In genomic region chr14:100131181-100131580, GRCh38 we compare ENCODE assay signal across 14 cellular contexts. TPM values are rescaled to one million over a fixed set of nuclear protein-coding genes. Genes with fewer than 3 reads are reported as not detected.
DNase-seq lines count a peak whose midpoint lies in the region; ATAC-seq and TF ChIP-seq lines count a peak whose summit lies in the region.
"Had no signal": no experiment of that assay in that cellular context is flagged by ENCODE, and none has a peak within 500 bp of the region (broad histone marks: within the 10 kb centered on the region; RNA-seq: fewer than 3 reads in every experiment).

No MANE protein-coding gene starts in this region.

- H3K4me1 ChIP-seq in suprapubic skin, result peaks cover 49% of the 10 kb centered on the region

- no peaks in the 10 kb centered on the region for H3K27me3 ChIP-seq in suprapubic skin
- H3K27me3 ChIP-seq: gastroesophageal sphincter had no signal

- H3K9me3 Mint-ChIP-seq in activated T-cell treated with anti-CD3 and anti-CD28 coated beads, Interleukin-2, amount 50 U/mL, for 24 hours, result no peaks in the 10 kb centered on the region
- H3K9me3 Mint-ChIP-seq in activated T-cell treated with anti-CD3 and anti-CD28 coated beads, Interleukin-2, amount 50 U/mL, for 4 hours, result no peaks in the 10 kb centered on the region
- no peaks in the 10 kb centered on the region for H3K9me3 Mint-ChIP-seq in activated B cell treated with CpG ODN at 0.5 μM for 24 hours
- H3K9me3 Mint-ChIP-seq: memory B cell had no signal

- ATAC-seq in activated T-cell treated with anti-CD3 and anti-CD28 coated beads, Interleukin-2, amount 50 U/mL, for 4 hours, result no peak
- no peak for ATAC-seq in activated B cell treated with CpG ODN at 0.5 μM for 24 hours (ENCODE audit: low read depth)
- no peak for ATAC-seq in GM19351 (IDR thresholded peaks at IDR 0.05; ENCODE audit: unreplicated experiment)
- ATAC-seq in left cardiac atrium, result no peak
- ATAC-seq in HG03095 (IDR thresholded peaks at IDR 0.05; ENCODE audit: unreplicated experiment), result no peak
- ATAC-seq: gastroesophageal sphincter had no signal

- no peak overlapping the region for H3K4me3 ChIP-seq in suprapubic skin
- H3K4me3 ChIP-seq: gastroesophageal sphincter had no signal

- TF ChIP-seq POLR2A in suprapubic skin (IDR thresholded peaks at IDR 0.05), result no peak

- H3K4me3 Mint-ChIP-seq in activated T-cell treated with anti-CD3 and anti-CD28 coated beads, Interleukin-2, amount 50 U/mL, for 24 hours, result no peak overlapping the region
- H3K4me3 Mint-ChIP-seq in activated T-cell treated with anti-CD3 and anti-CD28 coated beads, Interleukin-2, amount 50 U/mL, for 4 hours, result no peak overlapping the region
- no peak overlapping the region for H3K4me3 Mint-ChIP-seq in activated B cell treated with CpG ODN at 0.5 μM for 24 hours
- H3K4me3 Mint-ChIP-seq: memory B cell had no signal

- no peak for TF ChIP-seq EP300 in suprapubic skin (IDR thresholded peaks at IDR 0.05)

- TF ChIP-seq CTCF in activated B cell treated with CpG ODN at 0.5 μM for 24 hours (IDR thresholded peaks at IDR 0.05), result no peak
- TF ChIP-seq CTCF in suprapubic skin (IDR thresholded peaks at IDR 0.05), result no peak

- H3K36me3 Mint-ChIP-seq in activated T-cell treated with anti-CD3 and anti-CD28 coated beads, Interleukin-2, amount 50 U/mL, for 24 hours (ENCODE audit: low read depth), result peaks cover 97% of the 10 kb centered on the region
- peaks cover 41% of the 10 kb centered on the region for H3K36me3 Mint-ChIP-seq in activated T-cell treated with anti-CD3 and anti-CD28 coated beads, Interleukin-2, amount 50 U/mL, for 4 hours (ENCODE audit: insufficient read depth)
- peaks cover 91% of the 10 kb centered on the region for H3K36me3 Mint-ChIP-seq in activated B cell treated with CpG ODN at 0.5 μM for 24 hours (ENCODE audit: low read depth)

- intact Hi-C loops in activated B cell treated with CpG ODN at 0.5 μM for 24 hours (cut with micrococcal nuclease) (no loop called here), left cardiac atrium (cut with DNase I) (no loop called here)

- 63% methylated on average over 6 of the region's 6 CpGs for WGBS in suprapubic skin

- H3K4me1 Mint-ChIP-seq in activated T-cell treated with anti-CD3 and anti-CD28 coated beads, Interleukin-2, amount 50 U/mL, for 24 hours (ENCODE audit: low read depth), result no peaks in the 10 kb centered on the region
- H3K4me1 Mint-ChIP-seq in activated T-cell treated with anti-CD3 and anti-CD28 coated beads, Interleukin-2, amount 50 U/mL, for 4 hours (ENCODE audit: low read depth), result no peaks in the 10 kb centered on the region
- H3K4me1 Mint-ChIP-seq in activated B cell treated with CpG ODN at 0.5 μM for 24 hours, result no peaks in the 10 kb centered on the region

- peak overlapping the region; percentile 78 for H3K27ac Mint-ChIP-seq in activated T-cell treated with anti-CD3 and anti-CD28 coated beads, Interleukin-2, amount 50 U/mL, for 24 hours
- peak overlapping the region; percentile 35 for H3K27ac Mint-ChIP-seq in activated B cell treated with CpG ODN at 0.5 μM for 24 hours
- H3K27ac Mint-ChIP-seq: memory B cell had no signal

- H3K9me3 ChIP-seq in suprapubic skin, result no peaks in the 10 kb centered on the region
- H3K9me3 ChIP-seq: gastroesophageal sphincter had no signal

- H3K27me3 Mint-ChIP-seq in activated T-cell treated with anti-CD3 and anti-CD28 coated beads, Interleukin-2, amount 50 U/mL, for 24 hours, result no peaks in the 10 kb centered on the region
- no peaks in the 10 kb centered on the region for H3K27me3 Mint-ChIP-seq in activated T-cell treated with anti-CD3 and anti-CD28 coated beads, Interleukin-2, amount 50 U/mL, for 4 hours (ENCODE audit: low read depth)
- no peaks in the 10 kb centered on the region for H3K27me3 Mint-ChIP-seq in activated B cell treated with CpG ODN at 0.5 μM for 24 hours
- H3K27me3 Mint-ChIP-seq: memory B cell had no signal

- DNase-seq in activated T-cell treated with anti-CD3 and anti-CD28 coated beads, Interleukin-2, amount 50 U/mL, for 24 hours, result no peak
- no peak for DNase-seq in activated T-cell treated with anti-CD3 and anti-CD28 coated beads, Interleukin-2, amount 50 U/mL, for 4 hours
- no peak for DNase-seq in activated B cell treated with CpG ODN at 0.5 μM for 24 hours
- peak; percentile 5 for DNase-seq in iPS DF 4.7 (ENCODE audit: extremely low read depth, low spot score)
- no peak for DNase-seq in suprapubic skin (ENCODE audit: low spot score in 2 of 2)
- DNase-seq in left cardiac atrium, result no peak
- DNase-seq: activated effector memory CD4-positive, alpha-beta T cell treated with Interleukin-2 at 50 U/mL for 16 hours; dermis blood vessel endothelial cell; Kasumi-1; stimulated activated CD4-positive, alpha-beta T cell treated with anti-CD3 and anti-CD28 coated beads, Interleukin-4, amount 100 ng/mL, for 1 hour had no signal

- peaks cover 30% of the 10 kb centered on the region for H3K36me3 ChIP-seq in suprapubic skin

- POLR2A ChIA-PET in activated B cell treated with CpG ODN at 0.5 μM for 24 hours (lab: Charles Lee), result no interaction called here

- peak overlapping the region; percentile 73 for H3K27ac ChIP-seq in suprapubic skin

- CTCF ChIA-PET in activated B cell treated with CpG ODN at 0.5 μM for 24 hours (lab: Charles Lee), result no interaction called here

RNA-seq across cellular contexts. Expression of gene DEGS2, which starts 28.3 kb away (rescaled TPM):
- under 1 TPM; 0.19 to 0.40 (median 0.40) TPM for total RNA-seq in activated T-cell treated with anti-CD3 and anti-CD28 coated beads, Interleukin-2, amount 50 U/mL, for 4 hours
- total RNA-seq in activated B cell treated with CpG ODN at 0.5 μM for 24 hours, result 1.3 and 2.5 TPM in 2 replicates
- total RNA-seq in suprapubic skin, result 100 to 1,000 TPM in 3 of 4 donors, 10 to 100 TPM in 1; 78.9 to 130 (median 108) TPM
- under 1 TPM in 1 of 2 donors, not detected in 1; 0.18 TPM for total RNA-seq in left cardiac atrium

Comparison
In these comparisons a context has a peak if more than half of its experiments do, and no peak if none do; other contexts are left out.
1. RNA of gene DEGS2, which starts 28.3 kb away (total RNA-seq): 78.9 to 130 TPM in suprapubic skin; 1.3 to 2.5 TPM in activated B cell treated with CpG ODN at 0.5 μM for 24 hours, 0.19 to 0.40 TPM in activated T-cell treated with anti-CD3 and anti-CD28 coated beads, Interleukin-2, amount 50 U/mL, for 4 hours and 0.18 TPM in left cardiac atrium; every median in the first group is over 10 times any median in the second.